ENCODE assay signal across 26 cellular contexts in the genomic region with DNA sequence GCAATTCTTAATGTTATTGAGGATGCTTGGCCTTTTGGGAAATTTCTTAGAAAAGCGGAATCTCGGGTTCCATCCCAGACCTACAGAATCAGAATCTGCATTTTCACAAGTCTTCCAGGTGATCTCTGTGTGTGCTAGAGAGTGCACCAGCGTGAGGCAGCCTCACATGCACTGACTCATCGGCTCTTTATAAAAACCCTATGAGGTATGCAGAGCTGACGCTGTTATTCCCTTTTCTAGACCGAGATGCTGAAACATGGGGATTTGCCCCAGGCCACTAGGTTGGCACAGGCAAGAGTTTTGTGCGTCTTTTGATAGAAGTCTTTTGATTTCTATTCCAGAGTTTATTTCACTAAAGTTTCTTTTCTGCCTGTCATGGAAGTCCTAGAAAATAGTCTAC.
"Had no signal": no experiment of that assay in that cellular context is flagged by ENCODE, and none has a peak within 500 bp of the region (broad histone marks: within the 10 kb centered on the region; RNA-seq: fewer than 3 reads in every experiment).

No MANE protein-coding gene starts in this region.

- H3K79me2 ChIP-seq: parathyroid adenoma had no signal

- H2AFZ ChIP-seq: neural progenitor cell, parathyroid adenoma had no signal

- H3K36me3 ChIP-seq: left lung, neural progenitor cell, right atrium auricular region, right lobe of liver, stomach, thyroid gland, transverse colon, upper lobe of left lung had no signal

- H3K9ac ChIP-seq: neural progenitor cell, parathyroid adenoma had no signal

- H3K9me3 ChIP-seq: left lung, mucosa of descending colon, neutrophil, psoas muscle, right atrium auricular region, right lobe of liver, stomach, testis, thyroid gland, transverse colon, upper lobe of left lung had no signal

- ATAC-seq: left colon; left lung; mucosa of descending colon; naive thymus-derived CD4-positive, alpha-beta T cell; natural killer cell treated with Interleukin-12 subunit alpha and Interleukin-12 subunit beta and Interleukin-15 and Interleukin-18, amount 100 ng/mL, for 72 hours; psoas muscle; right lobe of liver; stimulated activated naive B cell treated with anti-CD40 and anti-IgM and Interleukin-4, amounts not matched to agents 10 μg/mL and 1 μg/mL and 100 μg/mL, for 72 hours; stimulated activated naive CD8-positive, alpha-beta T cell treated with anti-CD3 and anti-CD28 coated beads, Interleukin-15, Interleukin-2, amounts not matched to agents 100 U/mL and 50 U/mL, for 24 hours had no signal

- H3K27ac ChIP-seq: left lung, neural progenitor cell, neutrophil, parathyroid adenoma, psoas muscle, right atrium auricular region, right lobe of liver, stomach, testis, thyroid gland, transverse colon, upper lobe of left lung had no signal

- H3K27me3 ChIP-seq: left lung, neural progenitor cell, neutrophil, right atrium auricular region, right lobe of liver, stomach, testis, thyroid gland, transverse colon, upper lobe of left lung had no signal

- H3K4me2 ChIP-seq: neural progenitor cell, smooth muscle cell had no signal

- DNase-seq: hippocampal formation; kidney; left colon; left lung; midbrain; mucosa of descending colon; naive thymus-derived CD4-positive, alpha-beta T cell; occipital lobe; psoas muscle; right lobe of liver; stimulated activated CD4-positive, alpha-beta T cell treated with anti-CD3 and anti-CD28 coated beads, Interleukin-2, amount 100 ng/mL, for 24 hours; stimulated activated CD4-positive, alpha-beta T cell treated with anti-CD3 and anti-CD28 coated beads, Interleukin-4, amount 100 ng/mL, for 1 hour; stimulated activated naive B cell treated with anti-CD40 and anti-IgM and Interleukin-4, amounts not matched to agents 10 μg/mL and 1 μg/mL and 100 μg/mL, for 72 hours; stimulated activated naive CD8-positive, alpha-beta T cell treated with anti-CD3 and anti-CD28 coated beads, Interleukin-15, Interleukin-2, amounts not matched to agents 100 U/mL and 50 U/mL, for 24 hours; stomach; testis; thyroid gland; transverse colon; upper lobe of left lung had no signal

- H3K4me3 ChIP-seq: left lung, lung, mucosa of descending colon, neural progenitor cell, psoas muscle, right atrium auricular region, right lobe of liver, smooth muscle cell, stomach, testis, thyroid gland, transverse colon, upper lobe of left lung had no signal

- H3K4me1 ChIP-seq: left lung, parathyroid adenoma, psoas muscle, right atrium auricular region, right lobe of liver, stomach, testis, thyroid gland, transverse colon, upper lobe of left lung had no signal
